In genomic region chr6:30721198-30722024, GRCh38 we compare ENCODE assay signal across 8 cellular contexts. TPM values are rescaled to one million over a fixed set of nuclear protein-coding genes. Genes with fewer than 3 reads are reported as not detected.
DNase-seq lines count a peak whose midpoint lies in the region; ATAC-seq and TF ChIP-seq lines count a peak whose summit lies in the region.

No MANE protein-coding gene starts in this region.

- peaks cover 5% of the 10 kb centered on the region for H4K20me1 ChIP-seq in fibroblast of lung (ENCODE audit: control insufficient read depth, extremely low read depth, insufficient read depth, low read length)

- H3K27me3 Mint-ChIP-seq in naive thymus-derived CD8-positive, alpha-beta T cell = no peaks in the 10 kb centered on the region
- no peaks in the 10 kb centered on the region for H3K27me3 Mint-ChIP-seq in stimulated activated memory B cell treated with anti-CD40 and anti-IgM and Interleukin-4, amounts not matched to agents 10 μg/mL and 1 μg/mL and 100 μg/mL, for 72 hours

- peaks cover 16% of the 10 kb centered on the region for H3K4me1 ChIP-seq in fibroblast of lung (ENCODE audit: control insufficient read depth, extremely low read depth, insufficient read depth, low read length)

- no peaks in the 10 kb centered on the region for H3K27me3 ChIP-seq in fibroblast of lung (ENCODE audit: control insufficient read depth, insufficient read depth, low read length)

- peaks cover 14% of the 10 kb centered on the region for H3K36me3 ChIP-seq in fibroblast of lung (ENCODE audit: control insufficient read depth, insufficient read depth, low read length)

- CTCF ChIA-PET in AG04449 (lab: Yijun Ruan, JAX) = interaction anchor here (0.6 to 18.8 kb wide), 26 partner anchors 13 to 366 kb away, joined by 3 to 504 read pairs (median 6); partner anchors contain the start of genes DHX16, FLOT1, MRPS18B and NRM

- H3K4me2 ChIP-seq in fibroblast of lung (ENCODE audit: extremely low read depth, insufficient read depth, low read length) = peak overlapping the region; percentile 92

- peak; percentile 57 for TF ChIP-seq CTCF in AG04449 (IDR thresholded peaks at IDR 0.05; ENCODE audit: insufficient read depth, low read length, missing control alignments)
- TF ChIP-seq CTCF in fibroblast of lung (conservative IDR thresholded peaks at IDR 0.05 in 1 of 2, IDR thresholded peaks at IDR 0.05 in 1 of 2; ENCODE audit: low read depth in 1 of 2, low read length in 2 of 2) = peak in 1 of 2 donors; percentile 14

- H3K4me1 Mint-ChIP-seq in naive thymus-derived CD8-positive, alpha-beta T cell = peaks cover 33 to 74% (median 71%) of the 10 kb centered on the region in 4 donors
- peaks cover 60% of the 10 kb centered on the region for H3K4me1 Mint-ChIP-seq in stimulated activated memory B cell treated with anti-CD40 and anti-IgM and Interleukin-4, amounts not matched to agents 10 μg/mL and 1 μg/mL and 100 μg/mL, for 72 hours

- H3K9me3 Mint-ChIP-seq in naive thymus-derived CD8-positive, alpha-beta T cell = no peaks in the 10 kb centered on the region
- H3K9me3 Mint-ChIP-seq in stimulated activated memory B cell treated with anti-CD40 and anti-IgM and Interleukin-4, amounts not matched to agents 10 μg/mL and 1 μg/mL and 100 μg/mL, for 72 hours = no peaks in the 10 kb centered on the region

- DNase-seq in AG04449 (ENCODE audit: low read depth, low spot score) (no peak), LHCN-M2 (ENCODE audit: low read depth) (peak; percentile 87), RPMI7951 (ENCODE audit: low read depth) (peak; percentile 88), fibroblast of lung (ENCODE audit: low read depth in 2 of 2) (peak; percentile 82 to 90)
- DNase-seq in activated T-helper 1 cell treated with anti-CD3 and anti-CD28 coated beads, Interleukin-2, amount 50 U/mL, for 16 hours (ENCODE audit: low read depth in 1 of 2, low spot score in 1 of 2) = peak; percentile 87 to 96
- peak; percentile 91 to 99 (median 96) for DNase-seq in naive thymus-derived CD8-positive, alpha-beta T cell

- peak overlapping the region; percentile 94 for H3K27ac ChIP-seq in fibroblast of lung (ENCODE audit: insufficient read depth, low read length)

- peaks cover 71% of the 10 kb centered on the region for H3K79me2 ChIP-seq in fibroblast of lung (ENCODE audit: control insufficient read depth, insufficient read depth, low read length)

- ATAC-seq in GM19025 (IDR thresholded peaks at IDR 0.05; ENCODE audit: low read depth, unreplicated experiment) = peak; percentile 20
- peak; percentile 25 to 34 for ATAC-seq in naive thymus-derived CD8-positive, alpha-beta T cell
- peak; percentile 73 for ATAC-seq in stimulated activated memory B cell treated with anti-CD40 and anti-IgM and Interleukin-4, amounts not matched to agents 10 μg/mL and 1 μg/mL and 100 μg/mL, for 72 hours

- H3K9ac ChIP-seq in fibroblast of lung (ENCODE audit: insufficient read depth, low read length) = peak overlapping the region; percentile 96

- no peaks in the 10 kb centered on the region for H3K9me3 ChIP-seq in fibroblast of lung (ENCODE audit: control insufficient read depth, insufficient read depth, low read depth, low read length)

- peak overlapping the region; percentile 87 to 99 (median 98) for H3K4me3 Mint-ChIP-seq in naive thymus-derived CD8-positive, alpha-beta T cell
- peak overlapping the region; percentile 94 for H3K4me3 Mint-ChIP-seq in stimulated activated memory B cell treated with anti-CD40 and anti-IgM and Interleukin-4, amounts not matched to agents 10 μg/mL and 1 μg/mL and 100 μg/mL, for 72 hours

- H3K36me3 Mint-ChIP-seq in naive thymus-derived CD8-positive, alpha-beta T cell = peaks cover 0 to 39% (median 15%) of the 10 kb centered on the region in 3 donors
- peaks cover 40% of the 10 kb centered on the region for H3K36me3 Mint-ChIP-seq in stimulated activated memory B cell treated with anti-CD40 and anti-IgM and Interleukin-4, amounts not matched to agents 10 μg/mL and 1 μg/mL and 100 μg/mL, for 72 hours

- peak overlapping the region; percentile 97 for H3K4me3 ChIP-seq in AG04449 (ENCODE audit: low read depth, low read length)
- peak overlapping the region; percentile 77 to 97 (median 94) for H3K4me3 ChIP-seq in fibroblast of lung (replicated peaks in 1 of 4; ENCODE audit: control extremely low read depth in 1 of 4, insufficient read depth in 1 of 4, low read depth in 3 of 4, low read length in 4 of 4)

- POLR2A ChIA-PET in AG04449 (lab: Yijun Ruan, JAX) = interaction anchor here (0.6 to 3.6 kb wide), 24 partner anchors 10 to 161 kb away, joined by 3 to 24 read pairs (median 5); partner anchors contain the start of genes DHX16, FLOT1, IER3 and MRPS18B
- POLR2A ChIA-PET in naive thymus-derived CD8-positive, alpha-beta T cell (lab: Charles Lee) = interaction anchor here (0.5 to 14.3 kb wide), 20 partner anchors 9 to 385 kb away, joined by 3 to 594 read pairs (median 6); partner anchors contain the start of genes C6orf136, DDR1, DHX16 and MRPS18B

- no peak overlapping the region for H2AFZ ChIP-seq in fibroblast of lung (ENCODE audit: low read length)

- H3K27ac Mint-ChIP-seq in naive thymus-derived CD8-positive, alpha-beta T cell = peak overlapping the region; percentile 82 to 99 (median 96)
- H3K27ac Mint-ChIP-seq in stimulated activated memory B cell treated with anti-CD40 and anti-IgM and Interleukin-4, amounts not matched to agents 10 μg/mL and 1 μg/mL and 100 μg/mL, for 72 hours = peak overlapping the region; percentile 94

RNA-seq across cellular contexts. Expression of gene TUBB, which starts 1.3 kb away (rescaled TPM):
- total RNA-seq in LHCN-M2 (2014; rRNA removed) (1,379 and 1,474 TPM in 2 replicates), fibroblast of lung (432 and 551 TPM in 2 replicates)
- polyA plus RNA-seq in LHCN-M2 (2012) = 2,090 TPM
- total RNA-seq in RPMI7951 (2014; rRNA removed; shearing (Covaris generic)) = 1,269 and 1,837 TPM in 2 replicates
- 1,493 and 2,513 TPM in 2 replicates for polyA plus RNA-seq in fibroblast of lung
- 1,291 and 2,040 TPM in 2 replicates for polyA plus RNA-seq in fibroblast of lung (2012)
- polyA minus RNA-seq in fibroblast of lung (ENCODE audit: low replicate concordance) = 2,570 and 3,657 TPM in 2 replicates
- total RNA-seq in naive thymus-derived CD8-positive, alpha-beta T cell = 100 to 1,000 TPM; 171 to 187 TPM
- 100 to 1,000 TPM in 1 of 3 donors, 10 to 100 TPM in 2; 79.2 to 116 (median 83.3) TPM for polyA plus RNA-seq in naive thymus-derived CD8-positive, alpha-beta T cell

RNA-seq across cellular contexts. Expression of gene MDC1, which starts 4.3 kb away (rescaled TPM):
- total RNA-seq in LHCN-M2 (2014; rRNA removed) (12.4 and 16.3 TPM in 2 replicates), fibroblast of lung (3.3 and 5.0 TPM in 2 replicates)
- polyA plus RNA-seq in LHCN-M2 (2012) = 20.5 TPM
- total RNA-seq in RPMI7951 (2014; rRNA removed; shearing (Covaris generic)) = 6.4 and 13.6 TPM in 2 replicates
- polyA plus RNA-seq in fibroblast of lung = 3.3 and 7.4 TPM in 2 replicates
- polyA plus RNA-seq in fibroblast of lung (2012) = 8.7 and 14.3 TPM in 2 replicates
- polyA minus RNA-seq in fibroblast of lung (ENCODE audit: low replicate concordance) = 47.9 and 50.8 TPM in 2 replicates
- 10 to 100 TPM; 50.8 to 54.9 TPM for total RNA-seq in naive thymus-derived CD8-positive, alpha-beta T cell
- polyA plus RNA-seq in naive thymus-derived CD8-positive, alpha-beta T cell = 1 to 10 TPM; 1.3 to 6.3 (median 2.8) TPM

RNA-seq across cellular contexts. Expression of gene FLOT1, which starts 21.1 kb away (rescaled TPM):
- total RNA-seq in LHCN-M2 (2014; rRNA removed) (207 and 208 TPM in 2 replicates), fibroblast of lung (136 and 180 TPM in 2 replicates)
- 262 TPM for polyA plus RNA-seq in LHCN-M2 (2012)
- 108 and 118 TPM in 2 replicates for total RNA-seq in RPMI7951 (2014; rRNA removed; shearing (Covaris generic))
- polyA plus RNA-seq in fibroblast of lung = 301 TPM in 2 replicates
- 219 and 223 TPM in 2 replicates for polyA plus RNA-seq in fibroblast of lung (2012)
- polyA minus RNA-seq in fibroblast of lung (ENCODE audit: low replicate concordance) = 145 and 206 TPM in 2 replicates
- total RNA-seq in naive thymus-derived CD8-positive, alpha-beta T cell = 10 to 100 TPM; 74.1 to 79.8 TPM
- 10 to 100 TPM; 76.0 to 98.4 (median 78.4) TPM for polyA plus RNA-seq in naive thymus-derived CD8-positive, alpha-beta T cell

RNA-seq across cellular contexts. Expression of gene IER3, which starts 22.9 kb away (rescaled TPM):
- total RNA-seq in LHCN-M2 (2014; rRNA removed) (51.0 and 65.9 TPM in 2 replicates), fibroblast of lung (42.9 and 43.3 TPM in 2 replicates)
- 103 TPM for polyA plus RNA-seq in LHCN-M2 (2012)
- 377 and 410 TPM in 2 replicates for total RNA-seq in RPMI7951 (2014; rRNA removed; shearing (Covaris generic))
- polyA plus RNA-seq in fibroblast of lung = 34.2 and 102 TPM in 2 replicates
- 44.9 and 125 TPM in 2 replicates for polyA plus RNA-seq in fibroblast of lung (2012)
- 8.1 and 14.4 TPM in 2 replicates for polyA minus RNA-seq in fibroblast of lung (ENCODE audit: low replicate concordance)
- total RNA-seq in naive thymus-derived CD8-positive, alpha-beta T cell = 10 to 100 TPM; 16.0 to 17.0 TPM
- polyA plus RNA-seq in naive thymus-derived CD8-positive, alpha-beta T cell = 1 to 10 TPM in 2 of 3 donors, under 1 TPM in 1; 0.58 to 1.8 (median 1.5) TPM

RNA-seq across cellular contexts. Expression of gene NRM, which starts 30.6 kb away (rescaled TPM):
- 19.9 and 27.6 TPM in 2 replicates for total RNA-seq in LHCN-M2 (2014; rRNA removed)
- polyA plus RNA-seq in LHCN-M2 (2012) = 44.8 TPM
- 18.2 and 29.2 TPM in 2 replicates for total RNA-seq in RPMI7951 (2014; rRNA removed; shearing (Covaris generic))
- total RNA-seq in fibroblast of lung = 1.5 and 2.5 TPM in 2 replicates
- polyA plus RNA-seq in fibroblast of lung = 18.3 and 39.6 TPM in 2 replicates
- 21.5 and 46.7 TPM in 2 replicates for polyA plus RNA-seq in fibroblast of lung (2012)
- polyA minus RNA-seq in fibroblast of lung (ENCODE audit: low replicate concordance) = 66.6 and 131 TPM in 2 replicates
- 1 to 10 TPM; 2.4 TPM for total RNA-seq in naive thymus-derived CD8-positive, alpha-beta T cell
- polyA plus RNA-seq in naive thymus-derived CD8-positive, alpha-beta T cell = 1 to 10 TPM; 3.7 to 5.4 (median 5.4) TPM

Comparison
In these comparisons a context has a peak if more than half of its experiments do, and no peak if none do; other contexts are left out.
1. ATAC-seq: peak in every context shown above with its lines; median percentile 73 in stimulated activated memory B cell treated with anti-CD40 and anti-IgM and Interleukin-4, amounts not matched to agents 10 μg/mL and 1 μg/mL and 100 μg/mL, for 72 hours; 30 in naive thymus-derived CD8-positive, alpha-beta T cell; 20 in GM19025.